Comparison of ENCODE assay signal across 8 cellular contexts in the genomic region with DNA sequence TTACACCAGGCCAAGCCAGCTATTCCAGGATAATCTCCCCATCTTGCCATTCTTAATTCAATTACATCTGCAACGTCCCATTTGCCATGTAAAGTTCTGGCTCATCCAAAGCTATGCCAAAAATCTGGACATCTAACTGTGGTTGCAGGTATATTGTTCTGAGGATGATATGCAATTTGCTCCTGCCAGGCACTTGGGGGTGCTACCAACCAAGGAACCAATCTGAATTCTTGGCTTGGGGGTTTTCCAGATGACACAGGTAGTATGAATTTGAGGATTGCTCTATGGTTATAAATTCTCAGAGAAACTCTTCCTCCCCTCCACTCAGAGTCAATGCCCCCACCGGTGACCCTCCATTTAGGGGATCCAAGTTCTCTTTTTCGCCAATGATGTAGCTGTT. TPM values are rescaled to one million over a fixed set of nuclear protein-coding genes. Genes with fewer than 3 reads are reported as not detected.
A peak's percentile ranks its signal among the peaks of the same experiment; 100 is the strongest.
DNase-seq lines count a peak whose midpoint lies in the region; ATAC-seq and TF ChIP-seq lines count a peak whose summit lies in the region.

No MANE protein-coding gene starts in this region.

- H3K9me3 Mint-ChIP-seq in activated CD4-positive, alpha-beta T cell treated with anti-CD3 and anti-CD28 coated beads for 36 hours (ENCODE audit: low read depth) = no peaks in the 10 kb centered on the region
- H3K9me3 Mint-ChIP-seq in natural killer cell = no peaks in the 10 kb centered on the region

- H3K4me1 ChIP-seq in PC-3 (ENCODE audit: insufficient read depth, low read length) = peaks cover 18% of the 10 kb centered on the region

- H3K9ac ChIP-seq in PC-3 (ENCODE audit: low read length) = no peak overlapping the region
- no peak overlapping the region for H3K9ac ChIP-seq in neural cell (ENCODE audit: low read length)

- TF ChIP-seq CTCF in PC-3 (conservative IDR thresholded peaks at IDR 0.05; ENCODE audit: low read depth, low read length) (peak; percentile 87), brain microvascular endothelial cell (IDR thresholded peaks at IDR 0.05; ENCODE audit: low read depth, low read length, missing control alignments) (peak; percentile 81), neural cell (IDR thresholded peaks at IDR 0.05; ENCODE audit: poor library complexity, severe bottlenecking) (peak; percentile 34), natural killer cell (IDR thresholded peaks at IDR 0.05) (no peak)

- H3K27me3 ChIP-seq in PC-3 (ENCODE audit: low read length) (no peaks in the 10 kb centered on the region), brain microvascular endothelial cell (replicated peaks) (no peaks in the 10 kb centered on the region), neural cell (ENCODE audit: insufficient read depth, low read depth, low read length) (no peaks in the 10 kb centered on the region)

- H3K27ac Mint-ChIP-seq in activated CD4-positive, alpha-beta T cell treated with anti-CD3 and anti-CD28 coated beads for 36 hours = no peak overlapping the region
- H3K27ac Mint-ChIP-seq in natural killer cell = no peak overlapping the region

- no peaks in the 10 kb centered on the region for H3K79me2 ChIP-seq in PC-3 (ENCODE audit: low read length)
- H3K79me2 ChIP-seq in neural cell (replicated peaks; ENCODE audit: insufficient read depth, low read length) = no peaks in the 10 kb centered on the region

- H3K4me2 ChIP-seq in PC-3 (ENCODE audit: low read length) (no peak overlapping the region), neural cell (ENCODE audit: low read length) (no peak overlapping the region)

- H4K20me1 ChIP-seq in PC-3 (ENCODE audit: low read length) (no peaks in the 10 kb centered on the region), neural cell (ENCODE audit: insufficient read depth) (no peaks in the 10 kb centered on the region)

- H3F3A ChIP-seq in PC-3 (ENCODE audit: low read length, unreplicated experiment) = no peaks in the 10 kb centered on the region
- no peaks in the 10 kb centered on the region for H3F3A ChIP-seq in neural cell (ENCODE audit: insufficient read depth, low read length, poor library complexity, severe bottlenecking)

- BruUV-seq in PC-3 (replicated peaks; lab: Mats Ljungman, UMichigan) = no TSS peak

- ATAC-seq in activated CD4-positive, alpha-beta T cell treated with anti-CD3 and anti-CD28 coated beads for 36 hours = peak; percentile 54
- peak; percentile 19; the same call in 1 of the 2 replicates for ATAC-seq in PC-3
- ATAC-seq in natural killer cell = no peak

- H3K9me3 ChIP-seq in PC-3 (ENCODE audit: low read length) (no peaks in the 10 kb centered on the region), neural cell (ENCODE audit: low read length) (no peaks in the 10 kb centered on the region)

- no peak for TF ChIP-seq EP300 in neural cell (conservative IDR thresholded peaks at IDR 0.05; ENCODE audit: poor library complexity, severe bottlenecking)

- H3K36me3 Mint-ChIP-seq in activated CD4-positive, alpha-beta T cell treated with anti-CD3 and anti-CD28 coated beads for 36 hours (ENCODE audit: low read depth) = no peaks in the 10 kb centered on the region
- no peaks in the 10 kb centered on the region for H3K36me3 Mint-ChIP-seq in natural killer cell

- no peak overlapping the region for H3K27ac ChIP-seq in PC-3 (ENCODE audit: low read length)
- H3K27ac ChIP-seq in brain microvascular endothelial cell = no peak overlapping the region
- H3K27ac ChIP-seq in neural cell (ENCODE audit: low read length) = no peak overlapping the region

- POLR2A ChIA-PET in activated CD4-positive, alpha-beta T cell treated with anti-CD3 and anti-CD28 coated beads for 36 hours (lab: Charles Lee) = no interaction called here
- POLR2A ChIA-PET in PC-3 (lab: Charles Lee; ENCODE audit: unreplicated experiment) = no interaction called here

- intact Hi-C loops in activated CD4-positive, alpha-beta T cell treated with anti-CD3 and anti-CD28 coated beads for 36 hours (cut with DNase I, micrococcal nuclease) = no loop called here
- intact Hi-C loops in PC-3 (cut with micrococcal nuclease) (no loop called here), natural killer cell (cut with micrococcal nuclease) (no loop called here)

- peaks cover 4% of the 10 kb centered on the region for H3K4me1 Mint-ChIP-seq in activated CD4-positive, alpha-beta T cell treated with anti-CD3 and anti-CD28 coated beads for 36 hours
- peaks cover 0 to 9% of the 10 kb centered on the region in 2 donors for H3K4me1 Mint-ChIP-seq in natural killer cell

- in situ Hi-C loops in brain microvascular endothelial cell (cut with HindIII; ENCODE audit: low pct_ligation_motif_present, low sequenced_read_pairs) = no loop called here

- H3K9me2 ChIP-seq in PC-3 (replicated peaks; ENCODE audit: low read length) (no peaks in the 10 kb centered on the region), neural cell (ENCODE audit: insufficient read depth, low read length) (no peaks in the 10 kb centered on the region)

- peak; percentile 42 for TF ChIP-seq RAD21 in neural cell (conservative IDR thresholded peaks at IDR 0.05)

- CTCF ChIA-PET in activated CD4-positive, alpha-beta T cell treated with anti-CD3 and anti-CD28 coated beads for 36 hours (lab: Charles Lee) = interaction anchor here (0.6 to 6.1 kb wide), 28 partner anchors 13 to 803 kb away, joined by 3 to 87 read pairs (median 4); a partner anchor contains a TSS
- CTCF ChIA-PET in PC-3 (lab: Charles Lee) = interaction anchor here (0.6 to 0.8 kb wide), 4 partner anchors 139 to 432 kb away, joined by 3 to 6 read pairs (median 4); no protein-coding TSS in a partner anchor

- H3K4me3 Mint-ChIP-seq in activated CD4-positive, alpha-beta T cell treated with anti-CD3 and anti-CD28 coated beads for 36 hours = no peak overlapping the region
- no peak overlapping the region for H3K4me3 Mint-ChIP-seq in natural killer cell

- peak; percentile 76 for DNase-seq in activated CD4-positive, alpha-beta T cell treated with anti-CD3 and anti-CD28 coated beads for 36 hours
- DNase-seq in activated CD4-positive, alpha-beta T cell treated with anti-CD3 and anti-CD28 coated beads for 1 hour = no peak
- DNase-seq in PC-3 (peak; percentile 73), brain microvascular endothelial cell (peak; percentile 15), cortex of kidney (lab: John Stamatoyannopoulos, UW) (no peak), foreskin melanocyte (no peak), natural killer cell (no peak)

- H3K4me3 ChIP-seq in PC-3 (ENCODE audit: low read length) (no peak overlapping the region), brain microvascular endothelial cell (ENCODE audit: low read depth, low read length) (no peak overlapping the region), neural cell (ENCODE audit: low read length) (no peak overlapping the region)

- H3K27me3 Mint-ChIP-seq in activated CD4-positive, alpha-beta T cell treated with anti-CD3 and anti-CD28 coated beads for 36 hours = no peaks in the 10 kb centered on the region
- no peaks in the 10 kb centered on the region for H3K27me3 Mint-ChIP-seq in natural killer cell (ENCODE audit: low read depth in 2 of 2)

- H3K36me3 ChIP-seq in PC-3 (ENCODE audit: low read depth, low read length) = no peaks in the 10 kb centered on the region
- no peaks in the 10 kb centered on the region for H3K36me3 ChIP-seq in brain microvascular endothelial cell (replicated peaks)
- no peaks in the 10 kb centered on the region for H3K36me3 ChIP-seq in neural cell (ENCODE audit: insufficient read depth, low read length)

- no peak overlapping the region for H2AFZ ChIP-seq in PC-3 (ENCODE audit: low read length)
- H2AFZ ChIP-seq in neural cell (ENCODE audit: low read depth, low read length) = no peak overlapping the region

TF ChIP-seq in neural cell, 6 proteins besides CTCF, POLR2A, EP300 and RAD21:
- TF ChIP-seq POLR2AphosphoS5 (IDR thresholded peaks at IDR 0.05) (no peak), SMC3 (conservative IDR thresholded peaks at IDR 0.05; ENCODE audit: poor library complexity) (no peak), EZH2 (IDR thresholded peaks at IDR 0.05; ENCODE audit: borderline replicate concordance, insufficient read depth, low read length, poor library complexity, severe bottlenecking) (no peak), TAF1 (IDR thresholded peaks at IDR 0.05; ENCODE audit: low read depth) (no peak), MXI1 (conservative IDR thresholded peaks at IDR 0.05; ENCODE audit: poor library complexity, severe bottlenecking) (no peak)
- TF ChIP-seq, protein P1, sequence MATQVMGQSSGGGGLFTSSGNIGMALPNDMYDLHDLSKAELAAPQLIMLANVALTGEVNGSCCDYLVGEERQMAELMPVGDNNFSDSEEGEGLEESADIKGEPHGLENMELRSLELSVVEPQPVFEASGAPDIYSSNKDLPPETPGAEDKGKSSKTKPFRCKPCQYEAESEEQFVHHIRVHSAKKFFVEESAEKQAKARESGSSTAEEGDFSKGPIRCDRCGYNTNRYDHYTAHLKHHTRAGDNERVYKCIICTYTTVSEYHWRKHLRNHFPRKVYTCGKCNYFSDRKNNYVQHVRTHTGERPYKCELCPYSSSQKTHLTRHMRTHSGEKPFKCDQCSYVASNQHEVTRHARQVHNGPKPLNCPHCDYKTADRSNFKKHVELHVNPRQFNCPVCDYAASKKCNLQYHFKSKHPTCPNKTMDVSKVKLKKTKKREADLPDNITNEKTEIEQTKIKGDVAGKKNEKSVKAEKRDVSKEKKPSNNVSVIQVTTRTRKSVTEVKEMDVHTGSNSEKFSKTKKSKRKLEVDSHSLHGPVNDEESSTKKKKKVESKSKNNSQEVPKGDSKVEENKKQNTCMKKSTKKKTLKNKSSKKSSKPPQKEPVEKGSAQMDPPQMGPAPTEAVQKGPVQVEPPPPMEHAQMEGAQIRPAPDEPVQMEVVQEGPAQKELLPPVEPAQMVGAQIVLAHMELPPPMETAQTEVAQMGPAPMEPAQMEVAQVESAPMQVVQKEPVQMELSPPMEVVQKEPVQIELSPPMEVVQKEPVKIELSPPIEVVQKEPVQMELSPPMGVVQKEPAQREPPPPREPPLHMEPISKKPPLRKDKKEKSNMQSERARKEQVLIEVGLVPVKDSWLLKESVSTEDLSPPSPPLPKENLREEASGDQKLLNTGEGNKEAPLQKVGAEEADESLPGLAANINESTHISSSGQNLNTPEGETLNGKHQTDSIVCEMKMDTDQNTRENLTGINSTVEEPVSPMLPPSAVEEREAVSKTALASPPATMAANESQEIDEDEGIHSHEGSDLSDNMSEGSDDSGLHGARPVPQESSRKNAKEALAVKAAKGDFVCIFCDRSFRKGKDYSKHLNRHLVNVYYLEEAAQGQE (IDR thresholded peaks at IDR 0.05; ENCODE audit: borderline replicate concordance) = no peak
TF ChIP-seq in neural cell: peak in this region for 0.

RNA-seq across cellular contexts. Expression of a gene that starts 33.0 kb away (rescaled TPM):
- total RNA-seq in activated CD4-positive, alpha-beta T cell treated with anti-CD3 and anti-CD28 coated beads for 36 hours = 1 to 10 TPM; 8.5 to 9.1 TPM
- total RNA-seq in PC-3 (2014; rRNA removed) (13.6 and 20.8 TPM in 2 replicates), natural killer cell (10 to 100 TPM; 13.4 to 15.8 (median 14.9) TPM)
- 10.6 and 13.7 TPM in 2 replicates for polyA plus RNA-seq in neural cell
- 7.5 and 9.6 TPM in 2 replicates for polyA minus RNA-seq in neural cell

Comparison
In these comparisons a context has a peak if more than half of its experiments do, and no peak if none do; other contexts are left out.
1. DNase-seq: peak in activated CD4-positive, alpha-beta T cell treated with anti-CD3 and anti-CD28 coated beads for 36 hours (single experiment), PC-3 (single experiment) and brain microvascular endothelial cell (single experiment); none in activated CD4-positive, alpha-beta T cell treated with anti-CD3 and anti-CD28 coated beads for 1 hour (single experiment), cortex of kidney (single experiment), foreskin melanocyte (single experiment) and natural killer cell (single experiment).
2. ATAC-seq: peak in activated CD4-positive, alpha-beta T cell treated with anti-CD3 and anti-CD28 coated beads for 36 hours (single experiment) and PC-3 (single experiment); none in natural killer cell (0 of 3).